17 cellular contexts compared by ENCODE assay signal in the genomic region with DNA sequence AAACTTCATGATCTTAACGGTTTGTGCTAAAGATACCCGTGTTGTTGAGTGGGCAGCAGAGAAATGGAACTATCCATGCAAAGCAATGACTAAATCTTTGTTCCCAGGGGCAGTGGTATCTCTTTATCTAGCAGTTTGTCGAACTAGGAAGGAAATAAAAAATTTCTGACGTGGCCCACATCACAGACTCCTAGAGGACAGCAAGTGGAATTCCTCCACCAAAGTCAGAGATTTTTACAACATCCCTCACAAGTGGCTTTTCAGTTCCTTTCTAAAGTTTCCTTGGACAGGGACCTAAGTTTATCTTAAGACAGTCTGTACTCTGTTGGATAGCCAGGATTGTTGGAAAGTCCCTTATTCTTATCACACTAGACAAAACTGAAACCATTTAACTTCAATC.
DNase-seq lines count a peak whose midpoint lies in the region; ATAC-seq and TF ChIP-seq lines count a peak whose summit lies in the region.
"Had no signal": no experiment of that assay in that cellular context is flagged by ENCODE, and none has a peak within 500 bp of the region (broad histone marks: within the 10 kb centered on the region; RNA-seq: fewer than 3 reads in every experiment).

No MANE protein-coding gene starts in this region.

- intact Hi-C loops in gastrocnemius medialis (cut with DNase I; ENCODE audit: low total_unique reads), result no loop called here
- intact Hi-C loops in activated T-helper 1 cell treated with anti-CD3 and anti-CD28 coated beads, Interleukin-12 subunit alpha, Interleukin-12 subunit beta, Interleukin-2, Interleukin-4 antibody, amounts not matched to agents 30 ng/mL and 10 ng/mL and 1 ng/mL, durations not matched to agents 14 hours and 24 hours and 36 hours (cut with micrococcal nuclease), result no loop called here
- intact Hi-C loops in mammary epithelial cell (cut with micrococcal nuclease), result no loop called here

- H2AFZ ChIP-seq in mammary epithelial cell (ENCODE audit: low read depth, low read length), result no peak overlapping the region

- dilution Hi-C loops in mammary epithelial cell (cut with HindIII; ENCODE audit: low sequenced_read_pairs), result no loop called here

- TF ChIP-seq CTCF in right atrium auricular region (IDR thresholded peaks at IDR 0.05) (no peak), gastrocnemius medialis (IDR thresholded peaks at IDR 0.05 in 4 of 5, conservative IDR thresholded peaks at IDR 0.05 in 1 of 5) (no peak), mammary epithelial cell (conservative IDR thresholded peaks at IDR 0.05 in 1 of 2, IDR thresholded peaks at IDR 0.05 in 1 of 2; ENCODE audit: extremely low read depth in 1 of 2, insufficient read depth in 1 of 2, low read depth in 1 of 2, low read length in 2 of 2) (no peak), WTC11 (IDR thresholded peaks at IDR 0.05) (no peak)

- no peak overlapping the region for H3K4me3 Mint-ChIP-seq in activated T-helper 1 cell treated with anti-CD3 and anti-CD28 coated beads, Interleukin-12 subunit alpha, Interleukin-12 subunit beta, Interleukin-2, Interleukin-4 antibody, amounts not matched to agents 30 ng/mL and 10 ng/mL and 1 ng/mL, durations not matched to agents 14 hours and 24 hours and 36 hours
- no peak overlapping the region for H3K4me3 Mint-ChIP-seq in WTC11
- H3K4me3 Mint-ChIP-seq: activated naive CD4-positive, alpha-beta T cell treated with anti-CD3 and anti-CD28 coated beads for 36 hours; stimulated activated naive B cell treated with anti-CD40 and anti-IgM and Interleukin-4, amounts not matched to agents 10 μg/mL and 1 μg/mL and 100 μg/mL, for 72 hours had no signal

- POLR2A ChIA-PET in WTC11 (lab: Charles Lee), result no interaction called here

- H3K9me3 ChIP-seq in right atrium auricular region (no peaks in the 10 kb centered on the region), gastrocnemius medialis (no peaks in the 10 kb centered on the region), mammary epithelial cell (replicated peaks; ENCODE audit: insufficient read depth, low read length) (no peaks in the 10 kb centered on the region)
- H3K9me3 ChIP-seq: breast epithelium, ovary, SJSA1 had no signal

- H3K27ac Mint-ChIP-seq in activated T-helper 1 cell treated with anti-CD3 and anti-CD28 coated beads, Interleukin-12 subunit alpha, Interleukin-12 subunit beta, Interleukin-2, Interleukin-4 antibody, amounts not matched to agents 30 ng/mL and 10 ng/mL and 1 ng/mL, durations not matched to agents 14 hours and 24 hours and 36 hours, result no peak overlapping the region
- no peak overlapping the region for H3K27ac Mint-ChIP-seq in WTC11
- H3K27ac Mint-ChIP-seq: activated naive CD4-positive, alpha-beta T cell treated with anti-CD3 and anti-CD28 coated beads for 36 hours; stimulated activated naive B cell treated with anti-CD40 and anti-IgM and Interleukin-4, amounts not matched to agents 10 μg/mL and 1 μg/mL and 100 μg/mL, for 72 hours had no signal

- H3K4me1 ChIP-seq in right atrium auricular region (peaks cover 0 to 26% of the 10 kb centered on the region in 2 donors), gastrocnemius medialis (no peaks in the 10 kb centered on the region), mammary epithelial cell (ENCODE audit: insufficient read depth, low read length) (no peaks in the 10 kb centered on the region)
- H3K4me1 ChIP-seq: breast epithelium, SJSA1 had no signal

- in situ Hi-C loops in gastrocnemius medialis (cut with MboI; ENCODE audit: low sequenced_read_pairs in 4 of 4), result no loop called here
- in situ Hi-C loops in mammary epithelial cell (cut with MboI; ENCODE audit: low sequenced_read_pairs in 2 of 2), result no loop called here

- peak in 1 of 2 donors; percentile 24 for TF ChIP-seq POLR2A in gastrocnemius medialis (IDR thresholded peaks at IDR 0.05)

- CTCF ChIA-PET in mammary epithelial cell (lab: Charles Lee; ENCODE audit: low non-redundant PET), result no interaction called here
- CTCF ChIA-PET in WTC11 (lab: Charles Lee), result no interaction called here

- BruUV-seq in mammary epithelial cell (replicated peaks; lab: Mats Ljungman, UMichigan), result no TSS peak

- no peaks in the 10 kb centered on the region for H3K79me2 ChIP-seq in mammary epithelial cell (ENCODE audit: insufficient read depth, low read length)

- ATAC-seq in gastrocnemius medialis (peak; percentile 46 to 51), WTC11 (no peak)
- ATAC-seq: stimulated activated naive B cell treated with anti-CD40 and anti-IgM and Interleukin-4, amounts not matched to agents 10 μg/mL and 1 μg/mL and 100 μg/mL, for 72 hours had no signal

- H3K36me3 ChIP-seq in right atrium auricular region, result no peaks in the 10 kb centered on the region
- H3K36me3 ChIP-seq in gastrocnemius medialis, result no peaks in the 10 kb centered on the region
- no peaks in the 10 kb centered on the region for H3K36me3 ChIP-seq in mammary epithelial cell (ENCODE audit: insufficient read depth, low read length)
- H3K36me3 ChIP-seq: breast epithelium, ovary, SJSA1 had no signal

- H3K27me3 Mint-ChIP-seq in activated T-helper 1 cell treated with anti-CD3 and anti-CD28 coated beads, Interleukin-12 subunit alpha, Interleukin-12 subunit beta, Interleukin-2, Interleukin-4 antibody, amounts not matched to agents 30 ng/mL and 10 ng/mL and 1 ng/mL, durations not matched to agents 14 hours and 24 hours and 36 hours (ENCODE audit: insufficient read depth), result peaks cover 11% of the 10 kb centered on the region
- H3K27me3 Mint-ChIP-seq in WTC11 (ENCODE audit: low read depth), result no peaks in the 10 kb centered on the region
- H3K27me3 Mint-ChIP-seq: stimulated activated naive B cell treated with anti-CD40 and anti-IgM and Interleukin-4, amounts not matched to agents 10 μg/mL and 1 μg/mL and 100 μg/mL, for 72 hours had no signal

- no peaks in the 10 kb centered on the region for H3K4me1 Mint-ChIP-seq in activated T-helper 1 cell treated with anti-CD3 and anti-CD28 coated beads, Interleukin-12 subunit alpha, Interleukin-12 subunit beta, Interleukin-2, Interleukin-4 antibody, amounts not matched to agents 30 ng/mL and 10 ng/mL and 1 ng/mL, durations not matched to agents 14 hours and 24 hours and 36 hours (ENCODE audit: low read depth)
- H3K4me1 Mint-ChIP-seq in WTC11, result peaks cover 10% of the 10 kb centered on the region; the same call in 1 of the 2 replicates
- H3K4me1 Mint-ChIP-seq: stimulated activated naive B cell treated with anti-CD40 and anti-IgM and Interleukin-4, amounts not matched to agents 10 μg/mL and 1 μg/mL and 100 μg/mL, for 72 hours had no signal

- DNase-seq in right atrium auricular region (ENCODE audit: low spot score) (no peak), gastrocnemius medialis (no peak), COR-L47 (lab: John Stamatoyannopoulos, UW) (no peak), mammary epithelial cell (no peak), WTC11 (ENCODE audit: low spot score) (no peak)
- DNase-seq in activated T-helper 1 cell treated with anti-CD3 and anti-CD28 coated beads, Interleukin-12 subunit alpha, Interleukin-12 subunit beta, Interleukin-2, Interleukin-4 antibody, amounts not matched to agents 30 ng/mL and 10 ng/mL and 1 ng/mL, durations not matched to agents 14 hours and 24 hours and 36 hours (ENCODE audit: low spot score), result no peak
- DNase-seq: activated CD4-positive, alpha-beta T cell treated with anti-CD3 and anti-CD28 coated beads for 1 hour; activated naive CD4-positive, alpha-beta T cell treated with anti-CD3 and anti-CD28 coated beads for 36 hours; DMS79; NCI-H187; NCI-H524; ovary; stimulated activated naive B cell treated with anti-CD40 and anti-IgM and Interleukin-4, amounts not matched to agents 10 μg/mL and 1 μg/mL and 100 μg/mL, for 72 hours had no signal

- H3K9me3 Mint-ChIP-seq in activated T-helper 1 cell treated with anti-CD3 and anti-CD28 coated beads, Interleukin-12 subunit alpha, Interleukin-12 subunit beta, Interleukin-2, Interleukin-4 antibody, amounts not matched to agents 30 ng/mL and 10 ng/mL and 1 ng/mL, durations not matched to agents 14 hours and 24 hours and 36 hours, result no peaks in the 10 kb centered on the region
- peaks cover 15% of the 10 kb centered on the region for H3K9me3 Mint-ChIP-seq in WTC11

- H4K20me1 ChIP-seq in mammary epithelial cell (ENCODE audit: insufficient read depth, low read length), result no peaks in the 10 kb centered on the region

- H3K36me3 Mint-ChIP-seq in activated T-helper 1 cell treated with anti-CD3 and anti-CD28 coated beads, Interleukin-12 subunit alpha, Interleukin-12 subunit beta, Interleukin-2, Interleukin-4 antibody, amounts not matched to agents 30 ng/mL and 10 ng/mL and 1 ng/mL, durations not matched to agents 14 hours and 24 hours and 36 hours (ENCODE audit: low read depth), result no peaks in the 10 kb centered on the region
- H3K36me3 Mint-ChIP-seq in WTC11, result peaks cover 16% of the 10 kb centered on the region

- 18% methylated on average over 4 of the region's 4 CpGs for WGBS in mammary epithelial cell (ENCODE audit: low coverage, missing lambda C conversion rate)

- no peaks in the 10 kb centered on the region for H3K27me3 ChIP-seq in right atrium auricular region
- no peaks in the 10 kb centered on the region for H3K27me3 ChIP-seq in gastrocnemius medialis
- no peaks in the 10 kb centered on the region for H3K27me3 ChIP-seq in mammary epithelial cell (ENCODE audit: insufficient read depth, low read length)
- H3K27me3 ChIP-seq: breast epithelium, ovary had no signal

- H3K4me3 ChIP-seq in right atrium auricular region (no peak overlapping the region), gastrocnemius medialis (peak overlapping the region in 1 of 4 donors; percentile 28), mammary epithelial cell (replicated peaks in 1 of 3; ENCODE audit: insufficient read depth in 1 of 3, low read depth in 2 of 3, low read length in 3 of 3) (no peak overlapping the region)
- H3K4me3 ChIP-seq: ovary, SJSA1 had no signal

- H3K27ac ChIP-seq in cingulate gyrus (ENCODE audit: low read depth, low read length), result peak overlapping the region; percentile 94
- peak overlapping the region; percentile 67 to 72 for H3K27ac ChIP-seq in right atrium auricular region
- peak overlapping the region; percentile 64 to 72 (median 68) for H3K27ac ChIP-seq in gastrocnemius medialis
- no peak overlapping the region for H3K27ac ChIP-seq in mammary epithelial cell (ENCODE audit: insufficient read depth, low read depth, low read length)
- H3K27ac ChIP-seq: breast epithelium, C4-2B, ovary, SJSA1 had no signal

- no peak overlapping the region for H3K9ac ChIP-seq in mammary epithelial cell (ENCODE audit: insufficient read depth, low read length)

- no peak overlapping the region for H3K4me2 ChIP-seq in mammary epithelial cell (ENCODE audit: insufficient read depth, low read depth, low read length)
